Comparison of ENCODE assay signal across 9 cellular contexts in genomic region chr2:223959688-223960087, GRCh38. TPM values are rescaled to one million over a fixed set of nuclear protein-coding genes. Genes with fewer than 3 reads are reported as not detected.
DNase-seq lines count a peak whose midpoint lies in the region; ATAC-seq and TF ChIP-seq lines count a peak whose summit lies in the region.
"Had no signal": no experiment of that assay in that cellular context is flagged by ENCODE, and none has a peak within 500 bp of the region (broad histone marks: within the 10 kb centered on the region; RNA-seq: fewer than 3 reads in every experiment).

No MANE protein-coding gene starts in this region.

- H3K27ac ChIP-seq in HUES6 (ENCODE audit: low read depth, low read length): no peak overlapping the region
- H3K27ac ChIP-seq in body of pancreas: peak overlapping the region in 1 of 4 donors; percentile 38

- H3K9me3 Mint-ChIP-seq in mesothelial cell of epicardium: no peaks in the 10 kb centered on the region

- H3K27me3 ChIP-seq in HUES6 (ENCODE audit: control insufficient read depth, insufficient read depth, low read length) (no peaks in the 10 kb centered on the region), body of pancreas (no peaks in the 10 kb centered on the region)

- DNase-seq in AG10803 (ENCODE audit: low read depth) (peak; percentile 56), body of pancreas (peak; percentile 43 to 80 (median 54)), mesothelial cell of epicardium (ENCODE audit: low spot score in 2 of 2, unreplicated experiment in 2 of 2) (no peak), RPMI8226 (no peak)
- DNase-seq in activated CD4-positive, alpha-beta T cell treated with anti-CD3 and anti-CD28 coated beads, Interleukin-2, amount 50 U/mL, for 48 hours: no peak

- no peaks in the 10 kb centered on the region for H3K9me3 ChIP-seq in HUES6 (ENCODE audit: control insufficient read depth, insufficient read depth, low read depth, low read length)
- no peaks in the 10 kb centered on the region for H3K9me3 ChIP-seq in body of pancreas

- H3K9ac ChIP-seq in HUES6 (ENCODE audit: low read length): no peak overlapping the region

- peaks cover 27% of the 10 kb centered on the region for H3K4me1 ChIP-seq in HUES6 (ENCODE audit: control insufficient read depth, insufficient read depth, low read length)
- peaks cover 49% of the 10 kb centered on the region for H3K4me1 ChIP-seq in body of pancreas

- peaks cover 24% of the 10 kb centered on the region for H3K36me3 Mint-ChIP-seq in mesothelial cell of epicardium

- intact Hi-C loops in body of pancreas (cut with DNase I): no loop called here

- H3K36me3 ChIP-seq in HUES6 (ENCODE audit: control insufficient read depth, insufficient read depth, low read length): peaks cover 45% of the 10 kb centered on the region
- H3K36me3 ChIP-seq in body of pancreas (replicated peaks in 1 of 2; ENCODE audit: insufficient read depth in 1 of 2, low read depth in 2 of 2): peaks cover 0 to 5% of the 10 kb centered on the region in 2 donors

- WGBS in body of pancreas, 2 donors: 23% methylated on average over 5 of the region's 5 CpGs

- no peaks in the 10 kb centered on the region for H3K27me3 Mint-ChIP-seq in mesothelial cell of epicardium (ENCODE audit: low read depth)

- peak overlapping the region; percentile 45 for H3K27ac Mint-ChIP-seq in mesothelial cell of epicardium

- TF ChIP-seq POLR2A in body of pancreas (IDR thresholded peaks at IDR 0.05): no peak

- ATAC-seq in body of pancreas (no peak), GM19328 (IDR thresholded peaks at IDR 0.05; ENCODE audit: unreplicated experiment) (no peak), GM21529 (IDR thresholded peaks at IDR 0.05; ENCODE audit: unreplicated experiment) (no peak)

- H3K4me3 ChIP-seq in AG10803 (ENCODE audit: low read length): peak overlapping the region; percentile 4
- peak overlapping the region; percentile 3; the same call in 1 of the 2 replicates for H3K4me3 ChIP-seq in HUES6 (ENCODE audit: low read depth, low read length)
- no peak overlapping the region for H3K4me3 ChIP-seq in body of pancreas
- H3K4me3 ChIP-seq: skin epidermis had no signal

- TF ChIP-seq CTCF in AG10803 (conservative IDR thresholded peaks at IDR 0.05; ENCODE audit: low read length) (no peak), body of pancreas (IDR thresholded peaks at IDR 0.05) (no peak), mesothelial cell of epicardium (IDR thresholded peaks at IDR 0.05; ENCODE audit: unreplicated experiment) (no peak)

- H3K4me1 Mint-ChIP-seq in mesothelial cell of epicardium: peaks cover 48% of the 10 kb centered on the region

- H3K4me3 Mint-ChIP-seq in mesothelial cell of epicardium: no peak overlapping the region

RNA-seq across cellular contexts. Expression of gene MRPL44, which starts 2.4 kb away (rescaled TPM):
- 10 to 100 TPM; 11.5 to 21.0 TPM for total RNA-seq in body of pancreas
- total RNA-seq in mesothelial cell of epicardium: 25.8 to 27.6 TPM (median 27.3 TPM) in 3 replicates

RNA-seq across cellular contexts. Expression of gene WDFY1, which starts 14.6 kb away (rescaled TPM):
- total RNA-seq in body of pancreas: 10 to 100 TPM; 18.9 to 71.5 TPM
- 45.1 to 50.1 TPM (median 46.2 TPM) in 3 replicates for total RNA-seq in mesothelial cell of epicardium

Comparison
In these comparisons a context has a peak if more than half of its experiments do, and no peak if none do; other contexts are left out.
1. DNase-seq: peak in AG10803 (single experiment) and body of pancreas (4 of 4); none in mesothelial cell of epicardium (0 of 2), RPMI8226 (single experiment) and activated CD4-positive, alpha-beta T cell treated with anti-CD3 and anti-CD28 coated beads, Interleukin-2, amount 50 U/mL, for 48 hours (0 of 2).
2. H3K4me3 ChIP-seq: peak in AG10803 (single experiment) and HUES6 (single experiment); none in body of pancreas (0 of 2).